In genomic region chr10:132153616-132154217, GRCh38 we compare ENCODE assay signal across 20 cellular contexts. TPM values are rescaled to one million over a fixed set of nuclear protein-coding genes. Genes with fewer than 3 reads are reported as not detected.
DNase-seq lines count a peak whose midpoint lies in the region; ATAC-seq, FAIRE-seq and TF ChIP-seq lines count a peak whose summit lies in the region.
"Had no signal": no experiment of that assay in that cellular context is flagged by ENCODE, and none has a peak within 500 bp of the region (broad histone marks: within the 10 kb centered on the region; RNA-seq: fewer than 3 reads in every experiment).

No MANE protein-coding gene starts in this region.

- TF ChIP-seq EP300 in Ishikawa (IDR thresholded peaks at IDR 0.05; ENCODE audit: borderline replicate concordance) (no peak), H1 (IDR thresholded peaks at IDR 0.05; ENCODE audit: borderline replicate concordance in 1 of 2, low read depth in 2 of 2, low read length in 2 of 2) (no peak)

- no peak overlapping the region for H2BK20ac ChIP-seq in H1 (ENCODE audit: low read length)

- TF ChIP-seq POLR2A in H1 (IDR thresholded peaks at IDR 0.05; ENCODE audit: control extremely low read depth in 1 of 2, low read depth in 2 of 2, low read length in 2 of 2), result no peak

- H3K27me3 ChIP-seq in left ventricle myocardium inferior (ENCODE audit: low read depth), result no peaks in the 10 kb centered on the region
- no peaks in the 10 kb centered on the region for H3K27me3 ChIP-seq in H1 (replicated peaks in 1 of 4; ENCODE audit: control insufficient read depth in 3 of 4, extremely low read depth in 1 of 4, insufficient read depth in 3 of 4, low read length in 3 of 4)
- H3K27me3 ChIP-seq in psoas muscle (ENCODE audit: insufficient read depth in 3 of 3, low read length in 2 of 3), result no peaks in the 10 kb centered on the region
- H3K27me3 ChIP-seq: BLaER1 had no signal

- no peak overlapping the region for H3K14ac ChIP-seq in H1 (ENCODE audit: insufficient read length)

- no peak overlapping the region for H3K4me2 ChIP-seq in H1 (ENCODE audit: insufficient read depth in 1 of 2, low read depth in 2 of 2, low read length in 2 of 2)
- H3K4me2 ChIP-seq: BLaER1 had no signal

- no peak overlapping the region for H4K91ac ChIP-seq in H1 (replicated peaks; ENCODE audit: insufficient read length, low read length)

- no peak overlapping the region for H3K27ac ChIP-seq in left ventricle myocardium inferior (replicated peaks)
- no peak overlapping the region for H3K27ac ChIP-seq in H1 (ENCODE audit: low read depth, low read length)
- H3K27ac ChIP-seq in psoas muscle, result no peak overlapping the region
- H3K27ac ChIP-seq: BLaER1, C4-2B had no signal

- peaks cover 15% of the 10 kb centered on the region for H3K23me2 ChIP-seq in H1 (ENCODE audit: low read depth, low read length)

- POLR2A ChIA-PET in H1 (lab: Charles Lee; ENCODE audit: partially characterized antibody), result interaction anchor here (1.6 kb wide), 1 partner anchor 11 kb away, joined by 6 read pairs; no protein-coding TSS in a partner anchor

- no peak overlapping the region for H3K23ac ChIP-seq in H1 (ENCODE audit: insufficient read length)

- no peaks in the 10 kb centered on the region for H3K4me1 ChIP-seq in left ventricle myocardium inferior
- no peaks in the 10 kb centered on the region; a peak in 2 of 7 replicates for H3K4me1 ChIP-seq in H1 (replicated peaks in 1 of 4; ENCODE audit: control insufficient read depth in 3 of 4, insufficient read depth in 4 of 4, low read length in 3 of 4)
- H3K4me1 ChIP-seq in psoas muscle, result no peaks in the 10 kb centered on the region
- H3K4me1 ChIP-seq: Caco-2 had no signal

- H4K5ac ChIP-seq in H1 (ENCODE audit: insufficient read length, low read depth, low read length), result no peak overlapping the region

- H2AFZ ChIP-seq in H1 (ENCODE audit: low read length), result no peak overlapping the region

- H3K4me3 ChIP-seq in left ventricle myocardium inferior, result no peak overlapping the region
- H3K4me3 ChIP-seq in H1 (ENCODE audit: extremely low read depth in 1 of 4, insufficient read depth in 2 of 4, low read depth in 3 of 4, low read length in 4 of 4), result no peak overlapping the region
- H3K4me3 ChIP-seq in psoas muscle, result no peak overlapping the region
- H3K4me3 ChIP-seq: BLaER1 had no signal

- H3K36me3 ChIP-seq in left ventricle myocardium inferior (peaks cover 6% of the 10 kb centered on the region), H1 (ENCODE audit: control insufficient read depth in 2 of 4, insufficient read depth in 4 of 4, low read length in 3 of 4) (no peaks in the 10 kb centered on the region; a peak in 1 of 8 replicates), psoas muscle (ENCODE audit: insufficient read depth in 1 of 2, low read depth in 1 of 2) (peaks cover 0 to 6% of the 10 kb centered on the region in 2 donors)
- H3K36me3 ChIP-seq: BLaER1 had no signal

- TF ChIP-seq RAD21 in Ishikawa (IDR thresholded peaks at IDR 0.05; ENCODE audit: low read depth), result no peak
- no peak for TF ChIP-seq RAD21 in H1 (IDR thresholded peaks at IDR 0.05 in 1 of 2, conservative IDR thresholded peaks at IDR 0.05 in 1 of 2; ENCODE audit: low read depth in 2 of 2, low read length in 2 of 2)

- H2BK5ac ChIP-seq in H1 (ENCODE audit: low read depth, low read length), result no peak overlapping the region

- H3K9ac ChIP-seq in H1 (replicated peaks in 1 of 4; ENCODE audit: extremely low read depth in 1 of 4, low read depth in 3 of 4, low read length in 3 of 4), result no peak overlapping the region
- H3K9ac ChIP-seq: BLaER1 had no signal

- no peak overlapping the region for H2BK15ac ChIP-seq in H1 (ENCODE audit: low read length)

- CTCF ChIA-PET in H1 (lab: Charles Lee; ENCODE audit: partially characterized antibody), result interaction anchor here (0.6 to 3.5 kb wide), 3 partner anchors 8 to 86 kb away, joined by 3 to 14 read pairs (median 4); no protein-coding TSS in a partner anchor

- H4K8ac ChIP-seq in H1 (ENCODE audit: extremely low read depth, insufficient read depth, low read length), result peak overlapping the region; percentile 66; the same call in 1 of the 2 replicates

- no peaks in the 10 kb centered on the region; the same call in 1 of the 2 replicates for H3K79me1 ChIP-seq in H1 (ENCODE audit: low read depth, low read length)

- ATAC-seq in left ventricle myocardium superior, result no peak
- ATAC-seq in psoas muscle, result no peak
- ATAC-seq: CD8-positive, alpha-beta T cell had no signal

- H2AK5ac ChIP-seq in H1 (ENCODE audit: low read depth, low read length), result no peak overlapping the region

- H4K20me1 ChIP-seq in H1 (replicated peaks in 1 of 2; ENCODE audit: control insufficient read depth in 1 of 2, insufficient read depth in 2 of 2, low read length in 2 of 2), result peaks cover 0 to 2% of the 10 kb centered on the region in 2 experiments
- H4K20me1 ChIP-seq: BLaER1 had no signal

- FAIRE-seq in H1 (lab: Jason Lieb, UNC), result no peak
- FAIRE-seq: G401.6, GM12892 had no signal

- no peak overlapping the region for H3K4ac ChIP-seq in H1 (replicated peaks; ENCODE audit: insufficient read length, low read depth, low read length)

- no peak for TF ChIP-seq CTCF in left ventricle myocardium inferior (IDR thresholded peaks at IDR 0.05; ENCODE audit: borderline replicate concordance)
- TF ChIP-seq CTCF in H1 (IDR thresholded peaks at IDR 0.05; ENCODE audit: control extremely low read depth in 1 of 3, insufficient read depth in 1 of 3, low read depth in 1 of 3, low read length in 3 of 3), result no peak
- TF ChIP-seq CTCF in psoas muscle (IDR thresholded peaks at IDR 0.05), result no peak

- DNase-seq in left ventricle myocardium superior (peak; percentile 11), left ventricle myocardium inferior (no peak), H1 (ENCODE audit: low read depth in 1 of 2, low spot score in 2 of 2) (no peak), psoas muscle (peak; percentile 12 to 35), mucosa of gallbladder (ENCODE audit: low spot score) (no peak), NCI-H1417 treated with DMSO at 0.1 percent for 48 hours (lab: John Stamatoyannopoulos, UW) (no peak)
- no peak for DNase-seq in stimulated activated CD4-positive, alpha-beta T cell treated with anti-CD3 and anti-CD28 coated beads, Interleukin-2, amount 100 ng/mL, for 48 hours
- DNase-seq: Caco-2; CD4-positive, CD25-positive, alpha-beta regulatory T cell; CD8-positive, alpha-beta T cell; DMS153; DND-41; GOT3; H7; HCEC 1CT had no signal

- no peaks in the 10 kb centered on the region for H3K9me3 ChIP-seq in left ventricle myocardium inferior (replicated peaks)
- no peaks in the 10 kb centered on the region for H3K9me3 ChIP-seq in H1 (ENCODE audit: insufficient read depth in 2 of 2, low read depth in 1 of 2, low read length in 1 of 2)
- H3K9me3 ChIP-seq in psoas muscle, result no peaks in the 10 kb centered on the region
- H3K9me3 ChIP-seq: BLaER1, Caco-2 had no signal

- intact Hi-C loops in left ventricle myocardium superior (cut with micrococcal nuclease) (no loop called here), left ventricle myocardium inferior (cut with micrococcal nuclease) (no loop called here), psoas muscle (cut with DNase I) (no loop called here)

- H2BK120ac ChIP-seq in H1 (replicated peaks; ENCODE audit: low read depth, low read length), result no peak overlapping the region

- no peak overlapping the region for H3K56ac ChIP-seq in H1 (replicated peaks; ENCODE audit: insufficient read length, low read depth, low read length)

- no peaks in the 10 kb centered on the region for H3K79me2 ChIP-seq in H1 (ENCODE audit: control insufficient read depth in 1 of 2, insufficient read depth in 2 of 2, low read length in 2 of 2)

- WGBS in H1 (ENCODE audit: extremely low coverage in 1 of 2, insufficient coverage in 1 of 2, insufficient read length in 1 of 2, insufficient replicate concordance in 2 of 2, low coverage in 1 of 2, low lambda C conversion rate in 2 of 2, missing lambda C conversion rate in 1 of 2), 2 experiments, result 88% methylated on average over 19 of the region's 19 CpGs; no CpG with 5 or more reads in 1 of the 2 experiments
- 87 to 90% (median 88%) methylated on average over 19 of the region's 19 CpGs for WGBS in psoas muscle, 3 donors

- no peak overlapping the region for H3K18ac ChIP-seq in H1 (ENCODE audit: extremely low read depth, low read length)

- no peak overlapping the region for H2BK12ac ChIP-seq in H1 (ENCODE audit: low read depth, low read length)

TF ChIP-seq in Ishikawa, 13 proteins besides CTCF, POLR2A, EP300 and RAD21:
- TF ChIP-seq CREB1 (IDR thresholded peaks at IDR 0.05; ENCODE audit: low read depth), result no peak
- no peak for TF ChIP-seq TEAD4 (IDR thresholded peaks at IDR 0.05)
- no peak for TF ChIP-seq TAF1 (IDR thresholded peaks at IDR 0.05; ENCODE audit: low read depth)
- 0 out of 2 replicates have a peak, but pooled peaks have one; percentile 30 for TF ChIP-seq MAX (IDR thresholded peaks at IDR 0.05)
- no peak for TF ChIP-seq EGR1 (IDR thresholded peaks at IDR 0.05)

TF ChIP-seq in H1, 55 proteins besides CTCF, POLR2A, EP300 and RAD21 (continues in another document):
- no peak for TF ChIP-seq HDAC2 (IDR thresholded peaks at IDR 0.05; ENCODE audit: borderline replicate concordance in 1 of 2, low read depth in 2 of 2, low read length in 2 of 2)
- TF ChIP-seq RXRA (IDR thresholded peaks at IDR 0.05; ENCODE audit: insufficient read depth, low read depth, low read length), result no peak
- TF ChIP-seq SIX5 (IDR thresholded peaks at IDR 0.05; ENCODE audit: low read depth, low read length), result no peak
- no peak for TF ChIP-seq RBBP5 (IDR thresholded peaks at IDR 0.05; ENCODE audit: borderline replicate concordance, low read depth, low read length)
- no peak for TF ChIP-seq CBX8 (IDR thresholded peaks at IDR 0.05; ENCODE audit: borderline replicate concordance, low read depth, low read length)
- TF ChIP-seq TAF1 (IDR thresholded peaks at IDR 0.05; ENCODE audit: low read depth, low read length), result no peak

RNA-seq across cellular contexts. Expression of gene DPYSL4, which starts 33.0 kb away (rescaled TPM):
- total RNA-seq in left ventricle myocardium superior, result 45.2 TPM
- total RNA-seq in left ventricle myocardium inferior, result 42.8 TPM
- total RNA-seq in H1 (2021; fragmentation: NEBNext Ultra II Directional; extraction: Animal tissue kit (Norgen Biotek cat#: 25700)), result 15.2 and 16.4 TPM in 2 replicates
- polyA plus RNA-seq in H1 (2011; rRNA removed), result 12.9 and 21.6 TPM in 2 replicates
- polyA plus RNA-seq in H1 (2011; cell fraction: cytosol; rRNA removed), result 12.2 TPM
- 51.0 TPM for polyA plus RNA-seq in H1 (2011; cell fraction: nucleus; rRNA removed)
- 17.8 to 24.2 TPM (median 20.8 TPM) in 4 replicates for polyA plus RNA-seq in H1 (2012, experiment 1 of 2)
- 13.3 TPM for polyA plus RNA-seq in H1 (2012, experiment 2 of 2)
- polyA plus RNA-seq in H1 (2013, experiment 1 of 2), result 15.1 TPM
- 13.3 TPM for polyA plus RNA-seq in H1 (2013, experiment 2 of 2)
- polyA minus RNA-seq in H1 (2011; rRNA and poly(A)+ RNA removed), result 7.1 and 10.2 TPM in 2 replicates
- polyA minus RNA-seq in H1 (2011; cell fraction: cytosol; rRNA and poly(A)+ RNA removed), result 7.7 TPM
- 9.5 TPM for polyA minus RNA-seq in H1 (2011; cell fraction: nucleus; rRNA and poly(A)+ RNA removed)
- total RNA-seq in psoas muscle, result 1 to 10 TPM in 1 of 4 donors, under 1 TPM in 3; 0.82 to 1.4 (median 0.85) TPM
- under 1 TPM; 0.30 to 0.39 (median 0.36) TPM for polyA plus RNA-seq in psoas muscle
- 0.81 TPM for total RNA-seq in mucosa of gallbladder
- total RNA-seq: Caco-2 had no signal

Comparison
In these comparisons a context has a peak if more than half of its experiments do, and no peak if none do; other contexts are left out.
1. DNase-seq: peak in left ventricle myocardium superior (single experiment) and psoas muscle (2 of 2); none in left ventricle myocardium inferior (single experiment), H1 (0 of 2), stimulated activated CD4-positive, alpha-beta T cell treated with anti-CD3 and anti-CD28 coated beads, Interleukin-2, amount 100 ng/mL, for 48 hours (0 of 2), mucosa of gallbladder (single experiment) and NCI-H1417 treated with DMSO at 0.1 percent for 48 hours (single experiment).